In the genomic region with DNA sequence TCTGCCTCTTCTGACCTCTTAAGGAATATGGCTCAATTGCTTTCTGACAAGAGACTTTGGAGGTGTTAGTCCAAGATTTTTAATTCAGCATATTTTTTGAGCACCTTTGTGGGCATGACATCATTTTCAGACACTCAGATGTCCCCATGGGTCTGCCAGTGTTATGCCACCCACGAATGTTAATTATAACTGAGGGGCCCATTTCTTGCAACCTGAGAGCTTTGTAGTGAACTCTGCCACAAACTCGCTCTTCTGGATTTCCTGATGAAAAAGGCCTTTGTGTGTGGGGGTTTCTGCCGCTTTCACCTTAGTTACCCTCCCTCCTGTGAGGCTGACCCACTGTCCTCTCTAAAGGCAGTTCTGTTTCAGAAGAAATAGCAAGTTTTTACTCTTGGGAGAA, we compare ENCODE assay signal across 28 cellular contexts.
DNase-seq lines count a peak whose midpoint lies in the region; ATAC-seq, FAIRE-seq and TF ChIP-seq lines count a peak whose summit lies in the region.
"Had no signal": no experiment of that assay in that cellular context is flagged by ENCODE, and none has a peak within 500 bp of the region (broad histone marks: within the 10 kb centered on the region; RNA-seq: fewer than 3 reads in every experiment).

No MANE protein-coding gene starts in this region.

- peaks cover 58% of the 10 kb centered on the region; the same call in 1 of the 2 replicates for H3K36me3 ChIP-seq in Loucy (ENCODE audit: insufficient read depth, low read length)
- H3K36me3 ChIP-seq in neural progenitor cell, result peaks cover 20% of the 10 kb centered on the region
- H3K36me3 ChIP-seq: MG63 had no signal

- no peak overlapping the region for H3K4me3 ChIP-seq in Loucy (ENCODE audit: low read length, poor library complexity, severe bottlenecking)
- H3K4me3 ChIP-seq in neural progenitor cell, result no peak overlapping the region
- H3K4me3 ChIP-seq: BLaER1, K562, MG63, SK-N-MC had no signal

- H3K9ac ChIP-seq in Loucy (ENCODE audit: low read depth, low read length, poor library complexity, severe bottlenecking) (no peak overlapping the region), neural progenitor cell (no peak overlapping the region)
- H3K9ac ChIP-seq: BLaER1 had no signal

- H3K4me1 ChIP-seq in Loucy (ENCODE audit: insufficient read depth, low read length, poor library complexity, severe bottlenecking) (peaks cover 28% of the 10 kb centered on the region), neural progenitor cell (peaks cover 27% of the 10 kb centered on the region)
- H3K4me1 ChIP-seq: BLaER1 had no signal

- H3K9me3 Mint-ChIP-seq in WTC11, result no peaks in the 10 kb centered on the region
- H3K9me3 Mint-ChIP-seq in neural progenitor cell, result no peaks in the 10 kb centered on the region
- peaks cover 2% of the 10 kb centered on the region for H3K9me3 Mint-ChIP-seq in activated naive CD8-positive, alpha-beta T cell treated with anti-CD3 and anti-CD28 coated beads for 36 hours
- H3K9me3 Mint-ChIP-seq: CD4-positive, CD25-positive, alpha-beta regulatory T cell; T-helper 1 cell treated with Interleukin-12 subunit alpha and Interleukin-12 subunit beta and Interleukin-4 antibody, amounts not matched to agents 30 μg/mL and 1 μg/mL, for 36 hours had no signal

- H3K4me1 Mint-ChIP-seq in WTC11 (peaks cover 82% of the 10 kb centered on the region), neural progenitor cell (peaks cover 33% of the 10 kb centered on the region)
- H3K4me1 Mint-ChIP-seq in activated naive CD8-positive, alpha-beta T cell treated with anti-CD3 and anti-CD28 coated beads for 36 hours, result peaks cover 13% of the 10 kb centered on the region

- H3K36me3 Mint-ChIP-seq in WTC11 (peaks cover 70% of the 10 kb centered on the region), neural progenitor cell (peaks cover 46% of the 10 kb centered on the region)
- H3K36me3 Mint-ChIP-seq in activated naive CD8-positive, alpha-beta T cell treated with anti-CD3 and anti-CD28 coated beads for 36 hours, result no peaks in the 10 kb centered on the region
- H3K36me3 Mint-ChIP-seq: CD4-positive, CD25-positive, alpha-beta regulatory T cell had no signal

- DNase-seq in GM18507 (ENCODE audit: extremely low spot score, insufficient read length, low read depth) (no peak), WTC11 (ENCODE audit: low spot score) (no peak), neural progenitor cell (ENCODE audit: low spot score) (no peak), RPMI8226 (no peak), NCI-H524 treated with DMSO at 0.1 percent for 48 hours (lab: John Stamatoyannopoulos, UW) (no peak), GM13976 (ENCODE audit: low spot score) (no peak)
- no peak for DNase-seq in activated naive CD8-positive, alpha-beta T cell treated with anti-CD3 and anti-CD28 coated beads for 36 hours
- DNase-seq: CD4-positive, CD25-positive, alpha-beta regulatory T cell; COR-L47; MG63; NCI-H1417 treated with DMSO at 0.1 percent for 48 hours; NCI-H187; NCI-H2081 treated with DMSO at 0.1 percent for 48 hours; NCI-H524; NCI-H774; NK-92 treated with Interleukin-12 subunit alpha and Interleukin-12 subunit beta, amount 100 ng/mL, for 24 hours; SHP77 had no signal

- H3K4me3 Mint-ChIP-seq in WTC11, result no peak overlapping the region
- H3K4me3 Mint-ChIP-seq in neural progenitor cell, result no peak overlapping the region
- no peak overlapping the region for H3K4me3 Mint-ChIP-seq in activated naive CD8-positive, alpha-beta T cell treated with anti-CD3 and anti-CD28 coated beads for 36 hours
- H3K4me3 Mint-ChIP-seq: CD4-positive, CD25-positive, alpha-beta regulatory T cell; T-helper 1 cell treated with Interleukin-12 subunit alpha and Interleukin-12 subunit beta and Interleukin-4 antibody, amounts not matched to agents 30 μg/mL and 1 μg/mL, for 36 hours had no signal

- no peak for ATAC-seq in WTC11
- ATAC-seq: K562 had no signal

- TF ChIP-seq CTCF in Loucy (conservative IDR thresholded peaks at IDR 0.05; ENCODE audit: low read length) (no peak), WTC11 (IDR thresholded peaks at IDR 0.05) (no peak), neural progenitor cell (IDR thresholded peaks at IDR 0.05) (no peak), GM13976 (IDR thresholded peaks at IDR 0.05; ENCODE audit: borderline replicate concordance, control extremely low read depth, extremely low read depth, insufficient read depth, missing control alignments) (no peak)

- in situ Hi-C loops in GM13976 (cut with MboI; ENCODE audit: low sequenced_read_pairs, unreplicated experiment), result no loop called here

- H4K20me1 ChIP-seq in Loucy (ENCODE audit: insufficient read depth, low read length, poor library complexity, severe bottlenecking) (no peaks in the 10 kb centered on the region), neural progenitor cell (ENCODE audit: low read depth) (peaks cover 99% of the 10 kb centered on the region)
- H4K20me1 ChIP-seq: BLaER1 had no signal

- CTCF ChIA-PET in WTC11 (lab: Charles Lee), result no interaction called here

- POLR2A ChIA-PET in WTC11 (lab: Charles Lee), result interaction anchor here (0.6 to 1.9 kb wide), 2 partner anchors 17 to 48 kb away, joined by 4 read pairs; no protein-coding TSS in a partner anchor

- H3K27ac ChIP-seq in neural progenitor cell, result peak overlapping the region; percentile 58
- H3K27ac ChIP-seq: BLaER1, RWPE1, SK-N-MC had no signal

- H3K79me2 ChIP-seq in Loucy (ENCODE audit: insufficient read depth, low read length) (peaks cover 16% of the 10 kb centered on the region; the same call in 1 of the 2 replicates), neural progenitor cell (ENCODE audit: low read depth) (peaks cover 100% of the 10 kb centered on the region)

- H3K9me2 ChIP-seq in Loucy (replicated peaks; ENCODE audit: low read depth, low read length), result no peaks in the 10 kb centered on the region

- H3K4me2 ChIP-seq in Loucy (ENCODE audit: low read depth, low read length, poor library complexity, severe bottlenecking), result peak overlapping the region; percentile 8
- peak overlapping the region; percentile 27 for H3K4me2 ChIP-seq in neural progenitor cell
- H3K4me2 ChIP-seq: BLaER1 had no signal

- H3K27ac Mint-ChIP-seq in WTC11, result 0 out of 2 replicates have a peak overlapping the region, but pooled peaks have one; percentile 53
- no peak overlapping the region for H3K27ac Mint-ChIP-seq in neural progenitor cell
- H3K27ac Mint-ChIP-seq in activated naive CD8-positive, alpha-beta T cell treated with anti-CD3 and anti-CD28 coated beads for 36 hours, result no peak overlapping the region
- H3K27ac Mint-ChIP-seq: CD4-positive, CD25-positive, alpha-beta regulatory T cell; T-helper 1 cell treated with Interleukin-12 subunit alpha and Interleukin-12 subunit beta and Interleukin-4 antibody, amounts not matched to agents 30 μg/mL and 1 μg/mL, for 36 hours had no signal

- H3K27me3 Mint-ChIP-seq in WTC11 (ENCODE audit: low read depth), result no peaks in the 10 kb centered on the region
- no peaks in the 10 kb centered on the region for H3K27me3 Mint-ChIP-seq in neural progenitor cell (ENCODE audit: insufficient read depth, low read depth)
- H3K27me3 Mint-ChIP-seq in activated naive CD8-positive, alpha-beta T cell treated with anti-CD3 and anti-CD28 coated beads for 36 hours, result no peaks in the 10 kb centered on the region
- H3K27me3 Mint-ChIP-seq: CD4-positive, CD25-positive, alpha-beta regulatory T cell had no signal

- H3K27me3 ChIP-seq in Loucy (ENCODE audit: insufficient read depth, low read length, poor library complexity, severe bottlenecking), result no peaks in the 10 kb centered on the region
- H3K27me3 ChIP-seq in neural progenitor cell, result no peaks in the 10 kb centered on the region
- H3K27me3 ChIP-seq: BLaER1, MG63 had no signal

- H3F3A ChIP-seq in Loucy (ENCODE audit: low read depth), result no peaks in the 10 kb centered on the region
- H3F3A ChIP-seq in neural progenitor cell (ENCODE audit: low read depth), result peaks cover 46% of the 10 kb centered on the region

- FAIRE-seq in GM18507 (lab: Jason Lieb, UNC), result peak; percentile 66
- FAIRE-seq: A204.1, G401.6, GM19239, H54, HTR-8/SVneo had no signal

- H2AFZ ChIP-seq in Loucy (ENCODE audit: low read length), result no peak overlapping the region
- H2AFZ ChIP-seq in neural progenitor cell (replicated peaks), result no peak overlapping the region

- H3K9me3 ChIP-seq in Loucy (ENCODE audit: insufficient read depth, low read depth, low read length) (no peaks in the 10 kb centered on the region), neural progenitor cell (ENCODE audit: low read depth) (no peaks in the 10 kb centered on the region)
- H3K9me3 ChIP-seq: BLaER1, MG63 had no signal

TF ChIP-seq in WTC11, 78 proteins besides CTCF, POLR2A, EP300 and RAD21 (continues in another document):
- no peak for TF ChIP-seq EMX1 (CRISPR knock-in tag; IDR thresholded peaks at IDR 0.05)
- TF ChIP-seq JAZF1 (CRISPR knock-in tag; IDR thresholded peaks at IDR 0.05), result no peak
- TF ChIP-seq NR1H2 (CRISPR knock-in tag; IDR thresholded peaks at IDR 0.05), result no peak
- no peak for TF ChIP-seq OVOL2 (CRISPR knock-in tag; IDR thresholded peaks at IDR 0.05; ENCODE audit: borderline replicate concordance)
- TF ChIP-seq NFE2L1 (CRISPR knock-in tag; IDR thresholded peaks at IDR 0.05), result no peak
- no peak for TF ChIP-seq FOXJ3 (CRISPR knock-in tag; IDR thresholded peaks at IDR 0.05; ENCODE audit: borderline replicate concordance)
- no peak for TF ChIP-seq NR2C2 (CRISPR knock-in tag; IDR thresholded peaks at IDR 0.05)
- TF ChIP-seq HMGXB4 (CRISPR knock-in tag; IDR thresholded peaks at IDR 0.05), result no peak
